ENCODE assay signal across 37 cellular contexts in genomic region chr13:108667205-108667604, GRCh38. TPM values are rescaled to one million over a fixed set of nuclear protein-coding genes. Genes with fewer than 3 reads are reported as not detected.
"Had no signal": no experiment of that assay in that cellular context is flagged by ENCODE, and none has a peak within 500 bp of the region (broad histone marks: within the 10 kb centered on the region; RNA-seq: fewer than 3 reads in every experiment).

No MANE protein-coding gene starts in this region.

- H3K36me3 ChIP-seq: MG63 had no signal

- DNase-seq: Karpas-422, Kasumi-1, MG63, MM.1S, MV-4-11, NCI-H1048, NCI-H1092, NCI-H1092 treated with DMSO at 0.1 percent for 48 hours, NCI-H1105, NCI-H1105 treated with DMSO at 0.1 percent for 48 hours, NCI-H1417, NCI-H1417 treated with DMSO at 0.1 percent for 48 hours, NCI-H1436, NCI-H1436 treated with DMSO at 0.1 percent for 48 hours, NCI-H146, NCI-H1694, NCI-H1694 treated with DMSO at 0.1 percent for 48 hours, NCI-H187, NCI-H187 treated with DMSO at 0.1 percent for 48 hours, NCI-H1930, NCI-H2029, NCI-H2029 treated with DMSO at 0.1 percent for 48 hours, NCI-H2081, NCI-H2081 treated with DMSO at 0.1 percent for 48 hours, NCI-H2107, NCI-H2171, NCI-H2171 treated with DMSO at 0.1 percent for 48 hours, NCI-H2227 treated with DMSO at 0.1 percent for 48 hours, NCI-H226, NCI-H345, NCI-H446, NCI-H446 treated with DMSO at 0.1 percent for 48 hours, NCI-H510A, NCI-H510A treated with DMSO at 0.1 percent for 48 hours had no signal

- H3K27me3 ChIP-seq: MG63 had no signal

- H3K4me3 ChIP-seq: MG63 had no signal

- H3K9me3 ChIP-seq: MG63 had no signal

RNA-seq across cellular contexts. Expression of gene MYO16, which starts 37.8 kb away (rescaled TPM):
- total RNA-seq: LHCN-M2, M059J, MCF 10A had no signal
